Comparison of ENCODE assay signal across 1 cellular context in genomic region chr14:71320107-71320733, GRCh38.
TF ChIP-seq lines count a peak whose summit lies in the region.

SIPA1L1 (plus strand) TSS chr14:71320476.

TF ChIP-seq in K562, 482 proteins besides CTCF, POLR2A, EP300 and RAD21 (continued from another document and continues in another):
- TF ChIP-seq ZNF592 (IDR thresholded peaks at IDR 0.05) (no peak), SPI1 (IDR thresholded peaks at IDR 0.05; ENCODE audit: borderline replicate concordance, low read depth, low read length) (peak; percentile 87), ATF7 (IDR thresholded peaks at IDR 0.05) (peak; percentile 88), ZNF79 (CRISPR knock-in tag; IDR thresholded peaks at IDR 0.05; ENCODE audit: low read depth) (no peak), RBFOX2 (IDR thresholded peaks at IDR 0.05; ENCODE audit: low read depth, low read length) (peak; percentile 78), RCOR1 (IDR thresholded peaks at IDR 0.05; ENCODE audit: borderline replicate concordance in 1 of 2, low read depth in 2 of 2, low read length in 2 of 2) (no peak; a peak in 1 of 4 replicates), TAF7 (tag; IDR thresholded peaks at IDR 0.05) (peak; percentile 37; the same call in 1 of the 2 replicates), ZEB2 (IDR thresholded peaks at IDR 0.05) (peak; percentile 28; the same call in 1 of the 2 replicates), PRMT5 (CRISPR knock-in tag; IDR thresholded peaks at IDR 0.05) (no peak), POLR2AphosphoS2 (IDR thresholded peaks at IDR 0.05; ENCODE audit: low read length) (no peak), ARHGAP35 (IDR thresholded peaks at IDR 0.05; ENCODE audit: partially characterized antibody) (peak; percentile 88), SMARCB1 (IDR thresholded peaks at IDR 0.05; ENCODE audit: insufficient read length, low read depth) (no peak), ZNF354B (CRISPR knock-in tag; IDR thresholded peaks at IDR 0.05) (no peak), BACH1 (tag; IDR thresholded peaks at IDR 0.05) (no peak), EGR1 (conservative IDR thresholded peaks at IDR 0.05) (peak; percentile 85), CEBPG (CRISPR knock-in tag; IDR thresholded peaks at IDR 0.05) (no peak), CEBPG (tag; conservative IDR thresholded peaks at IDR 0.05 in 1 of 2, IDR thresholded peaks at IDR 0.05 in 1 of 2) (no peak), ZNF239 (CRISPR knock-in tag; IDR thresholded peaks at IDR 0.05) (no peak), BRD4 (IDR thresholded peaks at IDR 0.05) (0 out of 2 replicates have a peak, but pooled peaks have one; percentile 16), MAZ (CRISPR knock-in tag; conservative IDR thresholded peaks at IDR 0.05 in 1 of 2, IDR thresholded peaks at IDR 0.05 in 1 of 2) (peak in 1 of 2 experiments; percentile 89; a peak in 2 of 4 replicates), HNRNPLL (IDR thresholded peaks at IDR 0.05; ENCODE audit: low read depth, low read length, poor library complexity, severe bottlenecking) (peak; percentile 32), ZBTB9 (CRISPR knock-in tag; IDR thresholded peaks at IDR 0.05) (no peak), ARID1B (IDR thresholded peaks at IDR 0.05) (0 out of 2 replicates have a peak, but pooled peaks have one; percentile 29), ZNF75A (CRISPR knock-in tag; IDR thresholded peaks at IDR 0.05) (no peak), PHF8 (IDR thresholded peaks at IDR 0.05; ENCODE audit: borderline replicate concordance, low read length) (peak; percentile 60; the same call in 1 of the 2 replicates), HDAC1 (IDR thresholded peaks at IDR 0.05) (0 out of 4 replicates have a peak, but pooled peaks of 1 of the 2 experiments have one; percentile 25), EP400 (IDR thresholded peaks at IDR 0.05) (peak; percentile 45), JUND (IDR thresholded peaks at IDR 0.05; ENCODE audit: borderline replicate concordance, low read depth, low read length) (peak; percentile 89), JUND (tag; IDR thresholded peaks at IDR 0.05; ENCODE audit: borderline replicate concordance, low read depth, low read length) (peak; percentile 78; the same call in 1 of the 3 replicates), ZNF780A (CRISPR knock-in tag; IDR thresholded peaks at IDR 0.05) (no peak), NEUROD1 (IDR thresholded peaks at IDR 0.05; ENCODE audit: borderline replicate concordance, low read depth, low read length, partially characterized antibody) (peak; percentile 53), ZFX (CRISPR knock-in tag; IDR thresholded peaks at IDR 0.05) (peak; percentile 67), YY1 (IDR thresholded peaks at IDR 0.05; ENCODE audit: borderline replicate concordance in 1 of 3, control insufficient read depth in 1 of 3, extremely low read depth in 1 of 3, insufficient read depth in 3 of 3, insufficient read length in 1 of 3, insufficient replicate concordance in 2 of 3, low read depth in 1 of 3, low read length in 2 of 3) (peak in 2 of 3 experiments; percentile 39 to 61), FOSL1 (tag; conservative IDR thresholded peaks at IDR 0.05) (0 out of 2 replicates have a peak, but pooled peaks have one; percentile 20)
- TF ChIP-seq, protein P1, sequence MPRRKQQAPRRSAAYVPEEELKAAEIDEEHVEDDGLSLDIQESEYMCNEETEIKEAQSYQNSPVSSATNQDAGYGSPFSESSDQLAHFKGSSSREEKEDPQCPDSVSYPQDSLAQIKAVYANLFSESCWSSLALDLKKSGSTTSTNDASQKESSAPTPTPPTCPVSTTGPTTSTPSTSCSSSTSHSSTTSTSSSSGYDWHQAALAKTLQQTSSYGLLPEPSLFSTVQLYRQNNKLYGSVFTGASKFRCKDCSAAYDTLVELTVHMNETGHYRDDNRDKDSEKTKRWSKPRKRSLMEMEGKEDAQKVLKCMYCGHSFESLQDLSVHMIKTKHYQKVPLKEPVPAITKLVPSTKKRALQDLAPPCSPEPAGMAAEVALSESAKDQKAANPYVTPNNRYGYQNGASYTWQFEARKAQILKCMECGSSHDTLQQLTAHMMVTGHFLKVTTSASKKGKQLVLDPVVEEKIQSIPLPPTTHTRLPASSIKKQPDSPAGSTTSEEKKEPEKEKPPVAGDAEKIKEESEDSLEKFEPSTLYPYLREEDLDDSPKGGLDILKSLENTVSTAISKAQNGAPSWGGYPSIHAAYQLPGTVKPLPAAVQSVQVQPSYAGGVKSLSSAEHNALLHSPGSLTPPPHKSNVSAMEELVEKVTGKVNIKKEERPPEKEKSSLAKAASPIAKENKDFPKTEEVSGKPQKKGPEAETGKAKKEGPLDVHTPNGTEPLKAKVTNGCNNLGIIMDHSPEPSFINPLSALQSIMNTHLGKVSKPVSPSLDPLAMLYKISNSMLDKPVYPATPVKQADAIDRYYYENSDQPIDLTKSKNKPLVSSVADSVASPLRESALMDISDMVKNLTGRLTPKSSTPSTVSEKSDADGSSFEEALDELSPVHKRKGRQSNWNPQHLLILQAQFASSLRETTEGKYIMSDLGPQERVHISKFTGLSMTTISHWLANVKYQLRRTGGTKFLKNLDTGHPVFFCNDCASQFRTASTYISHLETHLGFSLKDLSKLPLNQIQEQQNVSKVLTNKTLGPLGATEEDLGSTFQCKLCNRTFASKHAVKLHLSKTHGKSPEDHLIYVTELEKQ (CRISPR knock-in tag; IDR thresholded peaks at IDR 0.05): no peak
- TF ChIP-seq, protein P2, sequence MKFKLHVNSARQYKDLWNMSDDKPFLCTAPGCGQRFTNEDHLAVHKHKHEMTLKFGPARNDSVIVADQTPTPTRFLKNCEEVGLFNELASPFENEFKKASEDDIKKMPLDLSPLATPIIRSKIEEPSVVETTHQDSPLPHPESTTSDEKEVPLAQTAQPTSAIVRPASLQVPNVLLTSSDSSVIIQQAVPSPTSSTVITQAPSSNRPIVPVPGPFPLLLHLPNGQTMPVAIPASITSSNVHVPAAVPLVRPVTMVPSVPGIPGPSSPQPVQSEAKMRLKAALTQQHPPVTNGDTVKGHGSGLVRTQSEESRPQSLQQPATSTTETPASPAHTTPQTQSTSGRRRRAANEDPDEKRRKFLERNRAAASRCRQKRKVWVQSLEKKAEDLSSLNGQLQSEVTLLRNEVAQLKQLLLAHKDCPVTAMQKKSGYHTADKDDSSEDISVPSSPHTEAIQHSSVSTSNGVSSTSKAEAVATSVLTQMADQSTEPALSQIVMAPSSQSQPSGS (CRISPR knock-in tag; IDR thresholded peaks at IDR 0.05): no peak
- TF ChIP-seq, protein P3, sequence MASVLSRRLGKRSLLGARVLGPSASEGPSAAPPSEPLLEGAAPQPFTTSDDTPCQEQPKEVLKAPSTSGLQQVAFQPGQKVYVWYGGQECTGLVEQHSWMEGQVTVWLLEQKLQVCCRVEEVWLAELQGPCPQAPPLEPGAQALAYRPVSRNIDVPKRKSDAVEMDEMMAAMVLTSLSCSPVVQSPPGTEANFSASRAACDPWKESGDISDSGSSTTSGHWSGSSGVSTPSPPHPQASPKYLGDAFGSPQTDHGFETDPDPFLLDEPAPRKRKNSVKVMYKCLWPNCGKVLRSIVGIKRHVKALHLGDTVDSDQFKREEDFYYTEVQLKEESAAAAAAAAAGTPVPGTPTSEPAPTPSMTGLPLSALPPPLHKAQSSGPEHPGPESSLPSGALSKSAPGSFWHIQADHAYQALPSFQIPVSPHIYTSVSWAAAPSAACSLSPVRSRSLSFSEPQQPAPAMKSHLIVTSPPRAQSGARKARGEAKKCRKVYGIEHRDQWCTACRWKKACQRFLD (CRISPR knock-in tag; IDR thresholded peaks at IDR 0.05): 0 out of 2 replicates have a peak, but pooled peaks have one; percentile 61
- TF ChIP-seq, protein P4, sequence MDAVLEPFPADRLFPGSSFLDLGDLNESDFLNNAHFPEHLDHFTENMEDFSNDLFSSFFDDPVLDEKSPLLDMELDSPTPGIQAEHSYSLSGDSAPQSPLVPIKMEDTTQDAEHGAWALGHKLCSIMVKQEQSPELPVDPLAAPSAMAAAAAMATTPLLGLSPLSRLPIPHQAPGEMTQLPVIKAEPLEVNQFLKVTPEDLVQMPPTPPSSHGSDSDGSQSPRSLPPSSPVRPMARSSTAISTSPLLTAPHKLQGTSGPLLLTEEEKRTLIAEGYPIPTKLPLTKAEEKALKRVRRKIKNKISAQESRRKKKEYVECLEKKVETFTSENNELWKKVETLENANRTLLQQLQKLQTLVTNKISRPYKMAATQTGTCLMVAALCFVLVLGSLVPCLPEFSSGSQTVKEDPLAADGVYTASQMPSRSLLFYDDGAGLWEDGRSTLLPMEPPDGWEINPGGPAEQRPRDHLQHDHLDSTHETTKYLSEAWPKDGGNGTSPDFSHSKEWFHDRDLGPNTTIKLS (IDR thresholded peaks at IDR 0.05; ENCODE audit: borderline replicate concordance, low read depth): peak; percentile 38; the same call in 1 of the 2 replicates
- TF ChIP-seq, protein P5, sequence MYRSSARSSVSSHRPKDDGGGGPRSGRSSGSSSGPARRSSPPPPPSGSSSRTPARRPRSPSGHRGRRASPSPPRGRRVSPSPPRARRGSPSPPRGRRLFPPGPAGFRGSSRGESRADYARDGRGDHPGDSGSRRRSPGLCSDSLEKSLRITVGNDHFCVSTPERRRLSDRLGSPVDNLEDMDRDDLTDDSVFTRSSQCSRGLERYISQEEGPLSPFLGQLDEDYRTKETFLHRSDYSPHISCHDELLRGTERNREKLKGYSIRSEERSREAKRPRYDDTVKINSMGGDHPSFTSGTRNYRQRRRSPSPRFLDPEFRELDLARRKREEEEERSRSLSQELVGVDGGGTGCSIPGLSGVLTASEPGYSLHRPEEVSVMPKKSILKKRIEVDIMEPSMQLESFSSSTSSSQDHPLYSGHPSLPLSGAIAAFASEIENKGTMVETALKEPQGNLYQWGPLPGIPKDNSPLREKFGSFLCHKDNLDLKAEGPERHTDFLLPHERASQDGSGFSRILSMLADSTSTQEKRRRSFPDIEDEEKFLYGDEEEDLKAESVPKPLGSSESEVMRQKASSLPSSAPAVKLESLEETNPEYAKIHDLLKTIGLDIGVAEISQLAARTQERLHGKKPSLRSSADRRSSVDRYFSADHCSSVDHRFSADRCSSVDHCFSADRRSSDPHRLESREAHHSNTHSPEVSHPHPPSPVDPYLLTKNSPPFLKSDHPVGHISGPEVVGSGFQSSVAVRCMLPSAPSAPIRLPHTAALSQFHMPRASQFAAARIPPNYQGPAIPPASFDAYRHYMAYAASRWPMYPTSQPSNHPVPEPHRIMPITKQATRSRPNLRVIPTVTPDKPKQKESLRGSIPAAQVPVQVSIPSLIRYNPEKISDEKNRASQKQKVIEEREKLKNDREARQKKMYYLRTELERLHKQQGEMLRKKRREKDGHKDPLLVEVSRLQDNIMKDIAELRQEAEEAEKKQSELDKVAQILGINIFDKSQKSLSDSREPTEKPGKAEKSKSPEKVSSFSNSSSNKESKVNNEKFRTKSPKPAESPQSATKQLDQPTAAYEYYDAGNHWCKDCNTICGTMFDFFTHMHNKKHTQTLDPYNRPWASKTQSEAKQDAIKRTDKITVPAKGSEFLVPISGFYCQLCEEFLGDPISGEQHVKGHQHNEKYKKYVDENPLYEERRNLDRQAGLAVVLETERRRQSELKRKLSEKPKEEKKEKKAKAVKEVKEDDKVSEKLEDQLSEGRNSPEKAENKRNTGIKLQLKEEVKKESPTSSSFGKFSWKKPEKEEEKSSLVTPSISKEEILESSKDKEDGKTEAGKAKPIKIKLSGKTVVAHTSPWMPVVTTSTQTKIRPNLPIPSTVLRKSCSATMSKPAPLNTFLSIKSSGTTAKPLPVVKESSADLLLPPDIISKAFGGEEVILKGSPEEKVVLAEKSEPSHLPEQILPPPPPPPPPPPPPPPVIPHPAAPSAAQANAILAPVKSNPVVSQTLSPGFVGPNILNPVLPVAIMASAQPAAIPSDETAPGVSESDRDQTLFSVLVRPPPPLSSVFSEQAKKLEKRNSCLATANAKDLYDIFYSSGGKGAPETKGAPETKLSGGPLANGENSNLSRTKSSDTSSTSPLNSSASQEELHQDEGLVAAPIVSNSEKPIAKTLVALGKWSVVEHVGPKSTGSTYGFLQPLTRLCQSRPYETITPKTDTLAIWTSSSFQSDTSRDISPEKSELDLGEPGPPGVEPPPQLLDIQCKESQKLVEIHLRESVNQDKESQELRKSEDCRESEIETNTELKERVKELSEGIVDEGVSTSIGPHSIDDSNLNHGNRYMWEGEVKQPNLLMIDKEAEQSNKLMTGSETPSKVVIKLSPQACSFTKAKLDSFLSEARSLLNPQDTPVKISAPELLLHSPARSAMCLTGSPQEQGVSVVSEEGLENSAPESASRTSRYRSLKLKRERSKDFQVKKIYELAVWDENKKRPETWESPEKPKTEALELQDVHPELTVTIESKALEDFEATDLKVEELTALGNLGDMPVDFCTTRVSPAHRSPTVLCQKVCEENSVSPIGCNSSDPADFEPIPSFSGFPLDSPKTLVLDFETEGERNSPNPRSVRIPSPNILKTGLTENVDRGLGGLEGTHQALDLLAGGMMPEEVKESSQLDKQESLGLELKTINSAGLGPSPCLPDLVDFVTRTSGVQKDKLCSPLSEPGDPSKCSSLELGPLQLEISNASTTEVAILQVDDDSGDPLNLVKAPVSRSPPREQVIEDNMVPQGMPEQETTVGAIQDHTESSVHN (IDR thresholded peaks at IDR 0.05; ENCODE audit: borderline replicate concordance in 1 of 2, low read depth in 1 of 2): no peak
